In genomic region chr4:154602404-154603020, GRCh38 we compare ENCODE assay signal across 20 cellular contexts. TPM values are rescaled to one million over a fixed set of nuclear protein-coding genes. Genes with fewer than 3 reads are reported as not detected.
"Had no signal": no experiment of that assay in that cellular context is flagged by ENCODE, and none has a peak within 500 bp of the region (broad histone marks: within the 10 kb centered on the region; RNA-seq: fewer than 3 reads in every experiment).

No MANE protein-coding gene starts in this region.

- H3K36me3 Mint-ChIP-seq: naive B cell, neural progenitor cell, type B pancreatic cell had no signal

- H3K27ac Mint-ChIP-seq: activated T-helper 17 cell treated with anti-CD3 and anti-CD28 coated beads, Interleukin-2, amount 50 U/mL, for 72 hours; endodermal cell; neural progenitor cell; type B pancreatic cell had no signal

- H3K9me3 ChIP-seq: psoas muscle, right lobe of liver had no signal

- H3K9me3 Mint-ChIP-seq: activated T-helper 17 cell treated with anti-CD3 and anti-CD28 coated beads, Interleukin-2, amount 50 U/mL, for 72 hours; endodermal cell; naive B cell; neural progenitor cell had no signal

- H3K27me3 ChIP-seq: neural progenitor cell, right lobe of liver had no signal

- ATAC-seq: activated T-helper 17 cell treated with anti-CD3 and anti-CD28 coated beads, Interleukin-2, amount 50 U/mL, for 72 hours; psoas muscle; stimulated activated naive CD8-positive, alpha-beta T cell treated with anti-CD3 and anti-CD28 coated beads, Interleukin-15, Interleukin-2, amounts not matched to agents 100 U/mL and 50 U/mL, for 24 hours had no signal

- H3K4me1 Mint-ChIP-seq: activated T-helper 17 cell treated with anti-CD3 and anti-CD28 coated beads, Interleukin-2, amount 50 U/mL, for 72 hours; endodermal cell; naive B cell; neural progenitor cell had no signal

- DNase-seq: activated CD4-positive, alpha-beta T cell treated with anti-CD3 and anti-CD28 coated beads for 1 hour; activated CD4-positive, alpha-beta T cell treated with anti-CD3 and anti-CD28 coated beads, Interleukin-2, amount 50 U/mL, for 48 hours; activated naive CD4-positive, alpha-beta T cell treated with Interleukin-2 at 50 U/mL for 16 hours; anterior cingulate cortex; endodermal cell; erythroblast; naive B cell; psoas muscle; stimulated activated CD4-positive, alpha-beta T cell treated with anti-CD3 and anti-CD28 coated beads, Interleukin-4, amount 100 ng/mL, for 4 hours; stimulated activated naive CD8-positive, alpha-beta T cell treated with anti-CD3 and anti-CD28 coated beads, Interleukin-15, Interleukin-2, amounts not matched to agents 100 U/mL and 50 U/mL, for 24 hours had no signal

- H3K4me3 Mint-ChIP-seq: activated T-helper 17 cell treated with anti-CD3 and anti-CD28 coated beads, Interleukin-2, amount 50 U/mL, for 72 hours; endodermal cell; naive B cell; neural progenitor cell; type B pancreatic cell had no signal

- H3K27ac ChIP-seq: neural progenitor cell, psoas muscle had no signal

RNA-seq across cellular contexts. Expression of gene FGG, which starts 9.9 kb away (rescaled TPM):
- total RNA-seq: activated T-helper 17 cell treated with anti-CD3 and anti-CD28 coated beads, Interleukin-2, amount 50 U/mL, for 72 hours; chondrocyte; dermis microvascular lymphatic vessel endothelial cell; mononuclear cell; osteocyte; smooth muscle cell; temporal lobe had no signal

RNA-seq across cellular contexts. Expression of gene FGA, which starts 12.0 kb away (rescaled TPM):
- total RNA-seq: activated T-helper 17 cell treated with anti-CD3 and anti-CD28 coated beads, Interleukin-2, amount 50 U/mL, for 72 hours; chondrocyte; dermis microvascular lymphatic vessel endothelial cell; mononuclear cell; osteocyte; temporal lobe had no signal

RNA-seq across cellular contexts. Expression of gene FGB, which starts 39.7 kb away (rescaled TPM):
- total RNA-seq: activated T-helper 17 cell treated with anti-CD3 and anti-CD28 coated beads, Interleukin-2, amount 50 U/mL, for 72 hours; dermis microvascular lymphatic vessel endothelial cell; mononuclear cell; osteocyte; smooth muscle cell; temporal lobe had no signal
